ENCODE assay signal across 30 cellular contexts in genomic region chr16:70510216-70510615, GRCh38.
"Had no signal": no experiment of that assay in that cellular context is flagged by ENCODE, and none has a peak within 500 bp of the region (broad histone marks: within the 10 kb centered on the region; RNA-seq: fewer than 3 reads in every experiment).

No MANE protein-coding gene starts in this region.

- H3K27me3 ChIP-seq: adrenal gland, body of pancreas, esophagus muscularis mucosa, foreskin keratinocyte, gastrocnemius medialis, heart left ventricle had no signal

- H3K9me3 ChIP-seq: adrenal gland, body of pancreas, esophagus muscularis mucosa, gastrocnemius medialis, heart left ventricle had no signal

- H3K27ac ChIP-seq: adrenal gland, body of pancreas, esophagus muscularis mucosa, foreskin keratinocyte, gastrocnemius medialis, heart left ventricle had no signal

- ATAC-seq: activated CD4-positive, alpha-beta T cell treated with anti-CD3 and anti-CD28 coated beads for 36 hours; activated naive CD8-positive, alpha-beta T cell treated with anti-CD3 and anti-CD28 coated beads, Interleukin-2, amount 50 U/mL, for 24 hours; activated T-cell treated with anti-CD3 and anti-CD28 coated beads, Interleukin-2, amount 50 U/mL, for 4 hours; body of pancreas; effector memory CD8-positive, alpha-beta T cell; foreskin keratinocyte; gastrocnemius medialis; heart left ventricle had no signal

- H3K9me3 Mint-ChIP-seq: activated CD4-positive, alpha-beta T cell treated with anti-CD3 and anti-CD28 coated beads, Interleukin-2, amount 10 ng/mL, durations not matched to agents 24 days and 14 days; activated naive CD8-positive, alpha-beta T cell treated with anti-CD3 and anti-CD28 coated beads for 36 hours; activated naive CD8-positive, alpha-beta T cell treated with anti-CD3 and anti-CD28 coated beads, Interleukin-2, amount 50 U/mL, for 24 hours; activated T-cell treated with anti-CD3 and anti-CD28 coated beads, Interleukin-2, amount 50 U/mL, for 4 hours; activated T-helper 1 cell treated with anti-CD3 and anti-CD28 coated beads, Interleukin-12 subunit alpha, Interleukin-12 subunit beta, Interleukin-2, Interleukin-4 antibody, amounts not matched to agents 30 ng/mL and 10 ng/mL and 1 ng/mL, durations not matched to agents 14 hours and 24 hours and 36 hours; effector memory CD8-positive, alpha-beta T cell had no signal

- H3K4me1 ChIP-seq: adrenal gland, body of pancreas, esophagus muscularis mucosa, foreskin keratinocyte had no signal

- DNase-seq: activated CD4-positive, alpha-beta T cell treated with anti-CD3 and anti-CD28 coated beads for 36 hours; activated CD4-positive, alpha-beta T cell treated with anti-CD3 and anti-CD28 coated beads, Interleukin-2, amount 10 ng/mL, durations not matched to agents 24 days and 14 days; activated CD4-positive, CD25-positive, alpha-beta regulatory T cell; activated CD4-positive, CD25-positive, alpha-beta regulatory T cell treated with anti-CD3 and anti-CD28 coated beads, Interleukin-2, amount 50 U/mL, for 72 hours; activated CD8-positive, alpha-beta memory T cell treated with anti-CD3 and anti-CD28 coated beads, Interleukin-2, amount 50 U/mL, for 48 hours; activated gamma-delta T cell; activated naive CD4-positive, alpha-beta T cell treated with anti-CD3 and anti-CD28 coated beads, Interleukin-2, amount 50 U/mL, for 16 hours; activated naive CD4-positive, alpha-beta T cell treated with Interleukin-2 at 50 U/mL for 16 hours; activated naive CD8-positive, alpha-beta T cell treated with anti-CD3 and anti-CD28 coated beads for 36 hours; activated naive CD8-positive, alpha-beta T cell treated with anti-CD3 and anti-CD28 coated beads, Interleukin-2, amount 50 U/mL, for 24 hours; activated T-cell treated with anti-CD3 and anti-CD28 coated beads for 4 hours; activated T-cell treated with anti-CD3 and anti-CD28 coated beads, Interleukin-2, amount 50 U/mL, for 4 hours; adrenal gland; amygdala; aorta; body of pancreas; caudate nucleus; cortex of kidney; dermis blood vessel endothelial cell; effector CD4-positive, alpha-beta T cell; effector memory CD8-positive, alpha-beta T cell; erythroblast; foreskin keratinocyte; gastrocnemius medialis; glutamatergic neuron; heart left ventricle; T-helper 1 cell; T-helper 2 cell had no signal

- H3K27ac Mint-ChIP-seq: activated naive CD8-positive, alpha-beta T cell treated with anti-CD3 and anti-CD28 coated beads for 36 hours; activated naive CD8-positive, alpha-beta T cell treated with anti-CD3 and anti-CD28 coated beads, Interleukin-2, amount 50 U/mL, for 24 hours; activated T-helper 1 cell treated with anti-CD3 and anti-CD28 coated beads, Interleukin-12 subunit alpha, Interleukin-12 subunit beta, Interleukin-2, Interleukin-4 antibody, amounts not matched to agents 30 ng/mL and 10 ng/mL and 1 ng/mL, durations not matched to agents 14 hours and 24 hours and 36 hours had no signal

- H3K4me3 Mint-ChIP-seq: activated CD4-positive, alpha-beta T cell treated with anti-CD3 and anti-CD28 coated beads for 36 hours; activated CD4-positive, alpha-beta T cell treated with anti-CD3 and anti-CD28 coated beads, Interleukin-2, amount 10 ng/mL, durations not matched to agents 24 days and 14 days; activated naive CD8-positive, alpha-beta T cell treated with anti-CD3 and anti-CD28 coated beads for 36 hours; activated naive CD8-positive, alpha-beta T cell treated with anti-CD3 and anti-CD28 coated beads, Interleukin-2, amount 50 U/mL, for 24 hours; activated T-cell treated with anti-CD3 and anti-CD28 coated beads, Interleukin-2, amount 50 U/mL, for 4 hours; activated T-helper 1 cell treated with anti-CD3 and anti-CD28 coated beads, Interleukin-12 subunit alpha, Interleukin-12 subunit beta, Interleukin-2, Interleukin-4 antibody, amounts not matched to agents 30 ng/mL and 10 ng/mL and 1 ng/mL, durations not matched to agents 14 hours and 24 hours and 36 hours; effector memory CD8-positive, alpha-beta T cell had no signal

- H3K27me3 Mint-ChIP-seq: activated CD4-positive, alpha-beta T cell treated with anti-CD3 and anti-CD28 coated beads for 36 hours; activated CD4-positive, alpha-beta T cell treated with anti-CD3 and anti-CD28 coated beads, Interleukin-2, amount 10 ng/mL, durations not matched to agents 24 days and 14 days; activated naive CD8-positive, alpha-beta T cell treated with anti-CD3 and anti-CD28 coated beads for 36 hours; activated naive CD8-positive, alpha-beta T cell treated with anti-CD3 and anti-CD28 coated beads, Interleukin-2, amount 50 U/mL, for 24 hours; effector memory CD8-positive, alpha-beta T cell had no signal

- H3K4me3 ChIP-seq: adrenal gland, body of pancreas, esophagus muscularis mucosa, gastrocnemius medialis, heart left ventricle had no signal
